Comparison of ENCODE assay signal across 24 cellular contexts in the genomic region with DNA sequence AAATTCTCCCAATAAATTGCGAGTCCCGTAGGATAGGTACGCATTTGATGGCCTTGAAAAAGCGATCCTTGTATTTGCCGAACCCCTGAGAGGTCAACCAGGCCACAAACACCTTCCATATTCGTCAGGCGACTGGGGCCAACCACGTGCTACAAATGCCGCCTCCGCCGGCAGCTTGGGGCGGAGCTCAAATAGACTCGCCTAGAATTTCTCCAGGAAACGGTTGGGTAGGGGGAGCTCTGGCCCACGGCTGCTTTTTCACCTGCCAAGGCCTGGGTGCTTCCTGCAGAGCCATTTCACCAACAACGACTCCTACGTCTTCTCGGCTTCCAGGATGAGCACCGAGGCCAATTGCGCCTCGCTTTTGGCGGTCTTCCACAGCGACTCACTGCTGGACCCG. TPM values are rescaled to one million over a fixed set of nuclear protein-coding genes. Genes with fewer than 3 reads are reported as not detected.
A peak's percentile ranks its signal among the peaks of the same experiment; 100 is the strongest.
DNase-seq lines count a peak whose midpoint lies in the region; ATAC-seq, FAIRE-seq and TF ChIP-seq lines count a peak whose summit lies in the region.
"Had no signal": no experiment of that assay in that cellular context is flagged by ENCODE, and none has a peak within 500 bp of the region (broad histone marks: within the 10 kb centered on the region; RNA-seq: fewer than 3 reads in every experiment).

No MANE protein-coding gene starts in this region.

- H3K56ac ChIP-seq in H9 (ENCODE audit: insufficient read length, low read depth, low read length) (no peak overlapping the region), H1 (replicated peaks; ENCODE audit: insufficient read length, low read depth, low read length) (no peak overlapping the region)

- TF ChIP-seq RAD21 in H1 (IDR thresholded peaks at IDR 0.05 in 1 of 2, conservative IDR thresholded peaks at IDR 0.05 in 1 of 2; ENCODE audit: low read depth in 2 of 2, low read length in 2 of 2) = no peak

- H3K27ac ChIP-seq in H9 (ENCODE audit: insufficient read length, low read depth, low read length) = no peak overlapping the region
- no peak overlapping the region for H3K27ac ChIP-seq in H1 (ENCODE audit: low read depth, low read length)
- H3K27ac ChIP-seq: A549; BLaER1 treated with 17β-estradiol and CSF1 and Interleukin-3, amounts not matched to agents 10 nM and 100 nM had no signal

- H3K79me1 ChIP-seq in H9 (ENCODE audit: insufficient read depth, low read depth, low read length, poor library complexity, severe bottlenecking) (no peaks in the 10 kb centered on the region), H1 (ENCODE audit: low read depth, low read length) (no peaks in the 10 kb centered on the region)

- TF ChIP-seq EP300 in H1 (IDR thresholded peaks at IDR 0.05; ENCODE audit: borderline replicate concordance in 1 of 2, low read depth in 2 of 2, low read length in 2 of 2) = no peak

- WGBS in H9 (ENCODE audit: extremely low coverage, insufficient read length, low lambda C conversion rate) = no CpG with 5 or more reads among the region's 24 CpGs
- WGBS in H1 (ENCODE audit: extremely low coverage in 1 of 2, insufficient coverage in 1 of 2, insufficient read length in 1 of 2, insufficient replicate concordance in 2 of 2, low coverage in 1 of 2, low lambda C conversion rate in 2 of 2, missing lambda C conversion rate in 1 of 2), 2 experiments = 87% methylated on average over 24 of the region's 24 CpGs; no CpG with 5 or more reads in 1 of the 2 experiments

- no peak overlapping the region for H3K4ac ChIP-seq in H9 (ENCODE audit: low read depth, low read length)
- H3K4ac ChIP-seq in H1 (replicated peaks; ENCODE audit: insufficient read length, low read depth, low read length) = no peak overlapping the region

- H4K8ac ChIP-seq in H9 (replicated peaks; ENCODE audit: insufficient read length, low read depth, low read length) (no peak overlapping the region), H1 (ENCODE audit: extremely low read depth, insufficient read depth, low read length) (peak overlapping the region; percentile 8; the same call in 1 of the 2 replicates)

- H2AFZ ChIP-seq in H9 (ENCODE audit: low read length) (no peak overlapping the region), H1 (ENCODE audit: low read length) (no peak overlapping the region)

- H3K27me3 ChIP-seq in H9 (ENCODE audit: insufficient read depth, low read length) (no peaks in the 10 kb centered on the region), H1 (replicated peaks in 1 of 4; ENCODE audit: control insufficient read depth in 3 of 4, extremely low read depth in 1 of 4, insufficient read depth in 3 of 4, low read length in 3 of 4) (no peaks in the 10 kb centered on the region; a peak in 1 of 7 replicates)
- H3K27me3 ChIP-seq: BLaER1 treated with 17β-estradiol and CSF1 and Interleukin-3, amounts not matched to agents 10 nM and 100 nM had no signal

- H3K4me2 ChIP-seq in H9 (ENCODE audit: insufficient read depth, insufficient read length, low read length) (no peak overlapping the region), H1 (ENCODE audit: insufficient read depth in 1 of 2, low read depth in 2 of 2, low read length in 2 of 2) (no peak overlapping the region)
- H3K4me2 ChIP-seq: A549; BLaER1 treated with 17β-estradiol and CSF1 and Interleukin-3, amounts not matched to agents 10 nM and 100 nM had no signal

- TF ChIP-seq POLR2A in H1 (IDR thresholded peaks at IDR 0.05; ENCODE audit: control extremely low read depth in 1 of 2, low read depth in 2 of 2, low read length in 2 of 2) = no peak

- no peak overlapping the region for H3K4me3 ChIP-seq in H1 (ENCODE audit: extremely low read depth in 1 of 4, insufficient read depth in 2 of 4, low read depth in 3 of 4, low read length in 4 of 4)
- H3K4me3 ChIP-seq: A549; BLaER1 treated with 17β-estradiol and CSF1 and Interleukin-3, amounts not matched to agents 10 nM and 100 nM; GM12878; HAP-1 had no signal

- H2BK120ac ChIP-seq in H9 (ENCODE audit: low read depth, low read length, poor library complexity, severe bottlenecking) (no peak overlapping the region), H1 (replicated peaks; ENCODE audit: low read depth, low read length) (no peak overlapping the region)

- FAIRE-seq in H1 (lab: Jason Lieb, UNC) = no peak
- FAIRE-seq: A549, GM12878, GM19239 had no signal

- H3K27ac Mint-ChIP-seq in H9 = no peak overlapping the region; a peak in 1 of 7 replicates
- H3K27ac Mint-ChIP-seq: CD14-positive monocyte; CD4-positive, alpha-beta T cell; CD8-positive, alpha-beta memory T cell; HFFc6 had no signal

- CTCF ChIA-PET in H1 (lab: Charles Lee; ENCODE audit: partially characterized antibody) = no interaction called here

- no peak overlapping the region for H3K23ac ChIP-seq in H9 (ENCODE audit: insufficient read length, low read depth, low read length)
- no peak overlapping the region for H3K23ac ChIP-seq in H1 (ENCODE audit: insufficient read length)

- H2BK5ac ChIP-seq in H9 (ENCODE audit: insufficient read length, low read length) = no peak overlapping the region
- H2BK5ac ChIP-seq in H1 (ENCODE audit: low read depth, low read length) = no peak overlapping the region

- no peaks in the 10 kb centered on the region for H3K36me3 ChIP-seq in H1 (ENCODE audit: control insufficient read depth in 2 of 4, insufficient read depth in 4 of 4, low read length in 3 of 4)
- H3K36me3 ChIP-seq: BE2C; BLaER1 treated with 17β-estradiol and CSF1 and Interleukin-3, amounts not matched to agents 10 nM and 100 nM; HAP-1 had no signal

- H3K27me3 Mint-ChIP-seq in H9 (ENCODE audit: low read depth) = peaks cover 4% of the 10 kb centered on the region; the same call in 1 of the 2 replicates

- H3K23me2 ChIP-seq in H9 (ENCODE audit: insufficient read length, low read depth, low read length, poor library complexity, severe bottlenecking) (no peaks in the 10 kb centered on the region), H1 (ENCODE audit: low read depth, low read length) (no peaks in the 10 kb centered on the region)

- H2BK20ac ChIP-seq in H9 (ENCODE audit: low read depth, low read length, poor library complexity, severe bottlenecking) = no peak overlapping the region
- H2BK20ac ChIP-seq in H1 (ENCODE audit: low read length) = no peak overlapping the region

- H4K20me1 ChIP-seq in H9 (ENCODE audit: control insufficient read depth, insufficient read depth, insufficient read length) (no peaks in the 10 kb centered on the region), H1 (replicated peaks in 1 of 2; ENCODE audit: control insufficient read depth in 1 of 2, insufficient read depth in 2 of 2, low read length in 2 of 2) (no peaks in the 10 kb centered on the region)
- H4K20me1 ChIP-seq: BLaER1 treated with 17β-estradiol and CSF1 and Interleukin-3, amounts not matched to agents 10 nM and 100 nM had no signal

- no peak for TF ChIP-seq CTCF in H9 (conservative IDR thresholded peaks at IDR 0.05)
- TF ChIP-seq CTCF in H1 (IDR thresholded peaks at IDR 0.05; ENCODE audit: control extremely low read depth in 1 of 3, insufficient read depth in 1 of 3, low read depth in 1 of 3, low read length in 3 of 3) = no peak

- POLR2A ChIA-PET in H1 (lab: Charles Lee; ENCODE audit: partially characterized antibody) = interaction anchor here (1.6 kb wide), 1 partner anchor 13 kb away, joined by 4 read pairs; no protein-coding TSS in a partner anchor

- peaks cover 5 to 6% of the 10 kb centered on the region in 2 experiments; a peak in 4 of 5 replicates for H3K9me3 Mint-ChIP-seq in H9
- H3K9me3 Mint-ChIP-seq: CD4-positive, alpha-beta T cell; CD8-positive, alpha-beta memory T cell; HFFc6 had no signal

- ATAC-seq in HG03460 (IDR thresholded peaks at IDR 0.05; ENCODE audit: unreplicated experiment) = no peak
- ATAC-seq: A549, GM12878 had no signal

- H3T11ph ChIP-seq in H9 (ENCODE audit: low read length) = no peak overlapping the region

- H3K79me2 ChIP-seq in H9 (ENCODE audit: insufficient read depth, low read length) (no peaks in the 10 kb centered on the region), H1 (ENCODE audit: control insufficient read depth in 1 of 2, insufficient read depth in 2 of 2, low read length in 2 of 2) (no peaks in the 10 kb centered on the region)

- H3K4me1 ChIP-seq in H9 (ENCODE audit: insufficient read depth, low read length) = no peaks in the 10 kb centered on the region
- no peaks in the 10 kb centered on the region; a peak in 1 of 7 replicates for H3K4me1 ChIP-seq in H1 (replicated peaks in 1 of 4; ENCODE audit: control insufficient read depth in 3 of 4, insufficient read depth in 4 of 4, low read length in 3 of 4)
- H3K4me1 ChIP-seq: BE2C; BLaER1 treated with 17β-estradiol and CSF1 and Interleukin-3, amounts not matched to agents 10 nM and 100 nM; HAP-1 had no signal

- no peaks in the 10 kb centered on the region for H3K4me1 Mint-ChIP-seq in H9
- H3K4me1 Mint-ChIP-seq: CD8-positive, alpha-beta memory T cell had no signal

- DNase-seq in ELF-1 (ENCODE audit: low read depth, low spot score) (peak; percentile 10), H9 (peak; percentile 43), H1 (ENCODE audit: low read depth in 1 of 2, low spot score in 2 of 2) (no peak), iPS-NIHi7 (ENCODE audit: extremely low spot score) (peak; percentile 31), occipital lobe (lab: John Stamatoyannopoulos, UW) (no peak), SKM-1 treated with dmso at 0.1 percent for 144 hours (lab: John Stamatoyannopoulos, UW; ENCODE audit: unreplicated experiment) (no peak)
- DNase-seq: 8988T; ACHN; AML-193; BE2C; CD4-positive, alpha-beta T cell; CD8-positive, alpha-beta memory T cell; COR-L47; DMS153; DND-41; GDM1; HFFc6 had no signal

- no peak overlapping the region for H2AK5ac ChIP-seq in H9 (ENCODE audit: insufficient read length, low read length)
- no peak overlapping the region for H2AK5ac ChIP-seq in H1 (ENCODE audit: low read depth, low read length)

- H3K18ac ChIP-seq in H9 (ENCODE audit: insufficient read length, low read depth, low read length) = no peak overlapping the region
- H3K18ac ChIP-seq in H1 (ENCODE audit: extremely low read depth, low read length) = no peak overlapping the region

- H4K5ac ChIP-seq in H9 (ENCODE audit: insufficient read length, low read depth, low read length) (no peak overlapping the region), H1 (ENCODE audit: insufficient read length, low read depth, low read length) (no peak overlapping the region)

- no peak overlapping the region for H3K9ac ChIP-seq in H9 (ENCODE audit: extremely low read depth, insufficient read length, low read length)
- no peak overlapping the region for H3K9ac ChIP-seq in H1 (replicated peaks in 1 of 4; ENCODE audit: extremely low read depth in 1 of 4, low read depth in 3 of 4, low read length in 3 of 4)
- H3K9ac ChIP-seq: BLaER1 treated with 17β-estradiol and CSF1 and Interleukin-3, amounts not matched to agents 10 nM and 100 nM had no signal

- H3K14ac ChIP-seq in H9 (ENCODE audit: insufficient read depth, low read length) = no peak overlapping the region
- H3K14ac ChIP-seq in H1 (ENCODE audit: insufficient read length) = no peak overlapping the region

- H3K9me3 ChIP-seq in H9 (ENCODE audit: control insufficient read depth, low read depth, low read length) = no peaks in the 10 kb centered on the region
- peaks cover 0 to 4% of the 10 kb centered on the region in 2 experiments; a peak in 1 of 4 replicates for H3K9me3 ChIP-seq in H1 (ENCODE audit: insufficient read depth in 2 of 2, low read depth in 1 of 2, low read length in 1 of 2)
- H3K9me3 ChIP-seq: A549, BE2C, HAP-1 had no signal

- no peak overlapping the region; a peak in 1 of 5 replicates for H3K4me3 Mint-ChIP-seq in H9
- H3K4me3 Mint-ChIP-seq: CD14-positive monocyte; CD4-positive, alpha-beta T cell; CD8-positive, alpha-beta memory T cell; HFFc6 had no signal

- H4K91ac ChIP-seq in H9 (ENCODE audit: insufficient read length, low read depth, low read length) = no peak overlapping the region
- H4K91ac ChIP-seq in H1 (replicated peaks; ENCODE audit: insufficient read length, low read length) = no peak overlapping the region

- H2BK15ac ChIP-seq in H9 (ENCODE audit: low read depth, low read length) = no peak overlapping the region
- H2BK15ac ChIP-seq in H1 (ENCODE audit: low read length) = no peak overlapping the region

- peaks cover 0 to 2% (median 0%) of the 10 kb centered on the region in 3 experiments; a peak in 2 of 7 replicates for H3K36me3 Mint-ChIP-seq in H9 (ENCODE audit: insufficient read depth in 1 of 3, low read depth in 3 of 3)
- H3K36me3 Mint-ChIP-seq: CD14-positive monocyte; CD8-positive, alpha-beta memory T cell had no signal

- no peak overlapping the region for H2BK12ac ChIP-seq in H9 (ENCODE audit: insufficient read length, low read depth, low read length)
- H2BK12ac ChIP-seq in H1 (ENCODE audit: low read depth, low read length) = no peak overlapping the region

RNA-seq across cellular contexts. Expression of gene KIF5B, which starts 53.4 kb away (rescaled TPM):
- total RNA-seq in H9 (2021) = 67.9 and 70.5 TPM in 2 replicates
- total RNA-seq in H1 (2021; fragmentation: NEBNext Ultra II Directional; extraction: Animal tissue kit (Norgen Biotek cat#: 25700)) = 62.7 and 68.4 TPM in 2 replicates
- polyA plus RNA-seq in H1 (2011; rRNA removed) = 7.3 and 9.8 TPM in 2 replicates
- 17.6 TPM for polyA plus RNA-seq in H1 (2011; cell fraction: cytosol; rRNA removed)
- 7.6 TPM for polyA plus RNA-seq in H1 (2011; cell fraction: nucleus; rRNA removed)
- 23.3 to 41.1 TPM (median 27.1 TPM) in 4 replicates for polyA plus RNA-seq in H1 (2012, experiment 1 of 2)
- 2.6 TPM for polyA plus RNA-seq in H1 (2012, experiment 2 of 2)
- polyA plus RNA-seq in H1 (2013, experiment 1 of 2) = 44.2 TPM
- polyA plus RNA-seq in H1 (2013, experiment 2 of 2) = 43.3 TPM
- 21.1 and 32.6 TPM in 2 replicates for polyA minus RNA-seq in H1 (2011; rRNA and poly(A)+ RNA removed)
- polyA minus RNA-seq in H1 (2011; cell fraction: cytosol; rRNA and poly(A)+ RNA removed) = 30.2 TPM
- 41.6 TPM for polyA minus RNA-seq in H1 (2011; cell fraction: nucleus; rRNA and poly(A)+ RNA removed)
- total RNA-seq in occipital lobe = 145 TPM

Comparison
In these comparisons a context has a peak if more than half of its experiments do, and no peak if none do; other contexts are left out.
1. DNase-seq: peak in ELF-1 (single experiment), H9 (single experiment) and iPS-NIHi7 (single experiment); none in H1 (0 of 2), occipital lobe (single experiment) and SKM-1 treated with dmso at 0.1 percent for 144 hours (single experiment).